ENCODE assay signal across 19 cellular contexts in genomic region chr2:11691071-11691660, GRCh38. TPM values are rescaled to one million over a fixed set of nuclear protein-coding genes. Genes with fewer than 3 reads are reported as not detected.
DNase-seq lines count a peak whose midpoint lies in the region; ATAC-seq and TF ChIP-seq lines count a peak whose summit lies in the region.
"Had no signal": no experiment of that assay in that cellular context is flagged by ENCODE, and none has a peak within 500 bp of the region (broad histone marks: within the 10 kb centered on the region; RNA-seq: fewer than 3 reads in every experiment).

No MANE protein-coding gene starts in this region.

- TF ChIP-seq EP300 in tibial nerve (IDR thresholded peaks at IDR 0.05) = no peak

- intact Hi-C loops in dendritic cell treated with granulocyte-macrophage colony-stimulating factor and Interleukin-4, amounts not matched to agents 40 ng/mL and 50 ng/mL, for 4 days (cut with micrococcal nuclease) = no loop called here

- H3K4me3 ChIP-seq in subcutaneous abdominal adipose tissue (ENCODE audit: low read depth in 1 of 5, low read length in 5 of 5) (no peak overlapping the region), tibial nerve (no peak overlapping the region)
- H3K4me3 ChIP-seq: MG63 had no signal

- peak overlapping the region; percentile 73 for H3K27ac Mint-ChIP-seq in dendritic cell treated with granulocyte-macrophage colony-stimulating factor and Interleukin-4, amounts not matched to agents 40 ng/mL and 50 ng/mL, for 4 days
- H3K27ac Mint-ChIP-seq: B cell; HFFc6; T-helper 1 cell treated with Interleukin-12 subunit alpha and Interleukin-12 subunit beta and Interleukin-4 antibody, amounts not matched to agents 30 μg/mL and 1 μg/mL, for 36 hours had no signal

- H3K4me1 ChIP-seq in subcutaneous abdominal adipose tissue (ENCODE audit: control insufficient read depth in 5 of 5, insufficient read depth in 5 of 5, low read length in 5 of 5) (peaks cover 3 to 43% (median 33%) of the 10 kb centered on the region in 5 donors), tibial nerve (peaks cover 0 to 29% (median 15%) of the 10 kb centered on the region in 4 donors)

- H3K27ac ChIP-seq in subcutaneous abdominal adipose tissue (ENCODE audit: low read depth, low read length) = peak overlapping the region; percentile 65
- no peak overlapping the region for H3K27ac ChIP-seq in tibial nerve

- peak; percentile 59 for DNase-seq in GF-D8 (lab: John Stamatoyannopoulos, UW)
- DNase-seq in NOMO-1 (lab: John Stamatoyannopoulos, UW; ENCODE audit: unreplicated experiment in 2 of 2) = peak; percentile 69 to 72
- no peak for DNase-seq in tibial nerve (ENCODE audit: low spot score in 2 of 2)
- DNase-seq in NCI-H524 (lab: John Stamatoyannopoulos, UW) = no peak
- DNase-seq: ACHN; CD8-positive, alpha-beta memory T cell; DND-41; HFFc6; Karpas-422; MG63; NCI-H187; NCI-H226; NCI-H69; SK-N-SH had no signal

- peaks cover 11% of the 10 kb centered on the region for H3K27me3 Mint-ChIP-seq in dendritic cell treated with granulocyte-macrophage colony-stimulating factor and Interleukin-4, amounts not matched to agents 40 ng/mL and 50 ng/mL, for 4 days

- no peaks in the 10 kb centered on the region for H3K9me3 Mint-ChIP-seq in dendritic cell treated with granulocyte-macrophage colony-stimulating factor and Interleukin-4, amounts not matched to agents 40 ng/mL and 50 ng/mL, for 4 days
- H3K9me3 Mint-ChIP-seq: CD8-positive, alpha-beta memory T cell; HFFc6; T-helper 1 cell treated with Interleukin-12 subunit alpha and Interleukin-12 subunit beta and Interleukin-4 antibody, amounts not matched to agents 30 μg/mL and 1 μg/mL, for 36 hours had no signal

- WGBS in tibial nerve, 2 donors = 74 to 77% methylated on average over 5 of the region's 5 CpGs

- H3K27me3 ChIP-seq in subcutaneous abdominal adipose tissue (ENCODE audit: control insufficient read depth in 5 of 5, insufficient read depth in 4 of 5, low read length in 5 of 5) = no peaks in the 10 kb centered on the region
- H3K27me3 ChIP-seq in tibial nerve = no peaks in the 10 kb centered on the region
- H3K27me3 ChIP-seq: MG63 had no signal

- peaks cover 59% of the 10 kb centered on the region for H3K4me1 Mint-ChIP-seq in dendritic cell treated with granulocyte-macrophage colony-stimulating factor and Interleukin-4, amounts not matched to agents 40 ng/mL and 50 ng/mL, for 4 days (ENCODE audit: low read depth)

- H3K9me3 ChIP-seq in subcutaneous abdominal adipose tissue (ENCODE audit: control insufficient read depth in 5 of 5, low read length in 5 of 5) = no peaks in the 10 kb centered on the region
- H3K9me3 ChIP-seq in tibial nerve = no peaks in the 10 kb centered on the region
- H3K9me3 ChIP-seq: MG63, SK-N-SH had no signal

- H3K36me3 ChIP-seq in subcutaneous abdominal adipose tissue (ENCODE audit: control insufficient read depth in 5 of 5, insufficient read depth in 5 of 5, low read length in 5 of 5) (no peaks in the 10 kb centered on the region), tibial nerve (no peaks in the 10 kb centered on the region)
- H3K36me3 ChIP-seq: MG63 had no signal

- TF ChIP-seq CTCF in tibial nerve (IDR thresholded peaks at IDR 0.05) = no peak

- H3K36me3 Mint-ChIP-seq in dendritic cell treated with granulocyte-macrophage colony-stimulating factor and Interleukin-4, amounts not matched to agents 40 ng/mL and 50 ng/mL, for 4 days (ENCODE audit: low read depth) = no peaks in the 10 kb centered on the region
- H3K36me3 Mint-ChIP-seq: CD8-positive, alpha-beta memory T cell had no signal

- TF ChIP-seq POLR2A in tibial nerve (IDR thresholded peaks at IDR 0.05) = no peak

- no peak for ATAC-seq in GM21526 (IDR thresholded peaks at IDR 0.05; ENCODE audit: low FRiP score, unreplicated experiment)

- peak overlapping the region in 1 of 5 donors; percentile 20 for H3K9ac ChIP-seq in subcutaneous abdominal adipose tissue (ENCODE audit: low read length in 5 of 5)
- H3K9ac ChIP-seq: SK-N-SH had no signal

- no peak overlapping the region for H3K4me3 Mint-ChIP-seq in dendritic cell treated with granulocyte-macrophage colony-stimulating factor and Interleukin-4, amounts not matched to agents 40 ng/mL and 50 ng/mL, for 4 days
- H3K4me3 Mint-ChIP-seq: B cell; CD8-positive, alpha-beta memory T cell; HFFc6; T-helper 1 cell treated with Interleukin-12 subunit alpha and Interleukin-12 subunit beta and Interleukin-4 antibody, amounts not matched to agents 30 μg/mL and 1 μg/mL, for 36 hours had no signal

RNA-seq across cellular contexts. Expression of gene NTSR2, which starts 21.2 kb away (rescaled TPM):
- total RNA-seq in tibial nerve = 1 to 10 TPM in 2 of 4 donors, under 1 TPM in 1, not detected in 1; 0.87 to 4.2 (median 2.1) TPM
- total RNA-seq: B cell; CD8-positive, alpha-beta memory T cell; HFFc6 had no signal

RNA-seq across cellular contexts. Expression of gene LPIN1, which starts 55.3 kb away (rescaled TPM):
- total RNA-seq in tibial nerve = 100 to 1,000 TPM; 170 to 202 (median 172) TPM

Comparison
In these comparisons a context has a peak if more than half of its experiments do, and no peak if none do; other contexts are left out.
1. DNase-seq: peak in GF-D8 (single experiment) and NOMO-1 (2 of 2); none in tibial nerve (0 of 2) and NCI-H524 (0 of 2).